17 cellular contexts compared by ENCODE assay signal in the genomic region with DNA sequence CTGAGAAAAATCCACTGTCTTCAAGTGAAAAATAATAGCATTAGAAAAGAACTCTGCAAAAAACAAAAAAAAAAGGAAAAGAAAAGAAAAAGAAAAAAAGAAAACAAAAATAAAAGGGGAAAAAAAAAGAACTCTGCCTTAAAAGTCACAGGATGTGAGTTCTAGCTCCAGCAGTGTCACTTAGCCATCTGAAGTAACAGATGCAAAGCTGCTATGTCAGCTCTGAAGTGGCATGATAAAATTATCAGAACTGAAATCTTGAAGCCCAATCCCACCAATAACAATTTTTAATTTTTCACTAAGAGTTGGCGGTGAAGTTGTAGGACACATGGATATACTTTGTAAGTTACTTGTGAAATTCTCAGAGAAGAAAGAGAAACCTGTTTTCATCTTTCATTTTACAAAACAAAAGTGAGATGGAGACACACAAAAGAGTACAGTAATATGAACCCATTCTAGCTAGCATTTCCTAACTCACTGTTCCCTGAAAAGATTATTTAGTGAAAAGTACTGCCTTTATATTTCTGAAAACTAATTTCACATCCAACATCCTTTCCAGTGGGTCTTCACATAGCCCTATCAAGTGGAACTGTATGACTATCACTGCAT.
"Had no signal": no experiment of that assay in that cellular context is flagged by ENCODE, and none has a peak within 500 bp of the region (broad histone marks: within the 10 kb centered on the region; RNA-seq: fewer than 3 reads in every experiment).

No MANE protein-coding gene starts in this region.

- H3K4me1 ChIP-seq: esophagus squamous epithelium, left ventricle myocardium inferior, prostate gland, right atrium auricular region, thyroid gland had no signal

- DNase-seq: activated CD4-positive, alpha-beta T cell treated with anti-CD3 and anti-CD28 coated beads, Interleukin-2, amount 50 U/mL, for 48 hours; activated naive CD8-positive, alpha-beta T cell treated with anti-CD3 and anti-CD28 coated beads, Interleukin-2, amount 10 ng/mL, durations not matched to agents 7 days and 5 days; amygdala; effector memory CD8-positive, alpha-beta T cell; esophagus squamous epithelium; immature natural killer cell; kidney glomerular epithelial cell; left ventricle myocardium inferior; mammary epithelial cell; stimulated activated CD4-positive, alpha-beta T cell treated with anti-CD3 and anti-CD28 coated beads, Interleukin-12 subunit alpha, Interleukin-12 subunit beta, amount 100 ng/mL, for 4 hours; stimulated activated CD4-positive, alpha-beta T cell treated with anti-CD3 and anti-CD28 coated beads, Interleukin-1b, Interleukin-23, amount 100 ng/mL, for 48 hours; stimulated activated CD8-positive, alpha-beta memory T cell treated with anti-CD3 and anti-CD28 coated beads, Interleukin-4, amount 100 ng/mL, for 48 hours; stimulated activated naive CD4-positive, alpha-beta T cell; thyroid gland had no signal

- H3K9me3 ChIP-seq: esophagus squamous epithelium, prostate gland, thyroid gland had no signal

- H3K4me1 Mint-ChIP-seq: immature natural killer cell had no signal

- ATAC-seq: effector memory CD8-positive, alpha-beta T cell had no signal

- H3K36me3 Mint-ChIP-seq: activated naive CD8-positive, alpha-beta T cell treated with anti-CD3 and anti-CD28 coated beads, Interleukin-2, amount 10 ng/mL, durations not matched to agents 7 days and 5 days; immature natural killer cell had no signal

- H3K9me3 Mint-ChIP-seq: activated naive CD8-positive, alpha-beta T cell treated with anti-CD3 and anti-CD28 coated beads, Interleukin-2, amount 10 ng/mL, durations not matched to agents 7 days and 5 days; effector memory CD8-positive, alpha-beta T cell; immature natural killer cell had no signal

- H3K27ac ChIP-seq: esophagus squamous epithelium, left ventricle myocardium inferior, prostate gland, right atrium auricular region, thyroid gland had no signal

- H3K4me3 Mint-ChIP-seq: activated naive CD8-positive, alpha-beta T cell treated with anti-CD3 and anti-CD28 coated beads, Interleukin-2, amount 10 ng/mL, durations not matched to agents 7 days and 5 days; effector memory CD8-positive, alpha-beta T cell; immature natural killer cell; neural crest cell had no signal

- H3K27ac Mint-ChIP-seq: activated naive CD8-positive, alpha-beta T cell treated with anti-CD3 and anti-CD28 coated beads, Interleukin-2, amount 10 ng/mL, durations not matched to agents 7 days and 5 days; effector memory CD8-positive, alpha-beta T cell; immature natural killer cell had no signal

- H3K36me3 ChIP-seq: esophagus squamous epithelium, left ventricle myocardium inferior, prostate gland, right atrium auricular region, thyroid gland had no signal

- H3K27me3 ChIP-seq: esophagus squamous epithelium, right atrium auricular region, thyroid gland had no signal

- H3K4me3 ChIP-seq: esophagus squamous epithelium, left ventricle myocardium inferior, prostate gland, right atrium auricular region, thyroid gland had no signal
